33 cellular contexts compared by ENCODE assay signal in genomic region chr10:70096705-70097420, GRCh38.
"Had no signal": no experiment of that assay in that cellular context is flagged by ENCODE, and none has a peak within 500 bp of the region (broad histone marks: within the 10 kb centered on the region; RNA-seq: fewer than 3 reads in every experiment).

No MANE protein-coding gene starts in this region.

- H3K4me1 ChIP-seq: ascending aorta, esophagus squamous epithelium, heart right ventricle, left lung, sigmoid colon, vagina had no signal

- ATAC-seq: heart right ventricle; left lung; mucosa of descending colon; stimulated activated memory B cell treated with anti-CD40 and anti-IgM and Interleukin-4, amounts not matched to agents 10 μg/mL and 1 μg/mL and 100 μg/mL, for 72 hours; stimulated activated naive CD8-positive, alpha-beta T cell treated with anti-CD3 and anti-CD28 coated beads, Interleukin-15, amount 100 ng/mL, for 72 hours had no signal

- H3K4me3 ChIP-seq: ascending aorta, esophagus squamous epithelium, heart right ventricle, left lung, lung, mucosa of descending colon, sigmoid colon, smooth muscle cell, vagina had no signal

- H3K27me3 ChIP-seq: ascending aorta, brain microvascular endothelial cell, esophagus squamous epithelium, heart right ventricle, left lung, neutrophil, sigmoid colon, vagina had no signal

- H3K27ac ChIP-seq: ascending aorta, brain microvascular endothelial cell, epithelial cell of prostate, esophagus squamous epithelium, heart right ventricle, left lung, neutrophil, sigmoid colon, vagina, VCaP had no signal

- H3K36me3 ChIP-seq: neutrophil had no signal

- H3K9me3 ChIP-seq: ascending aorta, esophagus squamous epithelium, heart right ventricle, left lung, mucosa of descending colon, neutrophil, sigmoid colon, vagina had no signal

- H3K4me2 ChIP-seq: smooth muscle cell had no signal

- DNase-seq: activated CD4-positive, alpha-beta T cell treated with anti-CD3 and anti-CD28 coated beads for 4 hours; activated CD4-positive, alpha-beta T cell treated with anti-CD3 and anti-CD28 coated beads, Interleukin-2, amount 50 U/mL, for 48 hours; activated CD8-positive, alpha-beta memory T cell treated with anti-CD3 and anti-CD28 coated beads for 24 hours; activated effector memory CD4-positive, alpha-beta T cell treated with Interleukin-2 at 50 U/mL for 16 hours; activated naive CD4-positive, alpha-beta T cell treated with anti-CD3 and anti-CD28 coated beads for 36 hours; activated naive CD8-positive, alpha-beta T cell treated with anti-CD3 and anti-CD28 coated beads, Interleukin-2, amount 10 ng/mL, durations not matched to agents 7 days and 5 days; brain microvascular endothelial cell; central memory CD4-positive, alpha-beta T cell; dermis blood vessel endothelial cell; effector CD4-positive, alpha-beta T cell; esophagus squamous epithelium; foreskin melanocyte; heart right ventricle; kidney glomerular epithelial cell; left lung; mucosa of descending colon; naive B cell; nephron progenitor cell; sigmoid colon; stimulated activated CD4-positive, alpha-beta T cell treated with anti-CD3 and anti-CD28 coated beads, Interleukin-1b, Interleukin-23, amount 100 ng/mL, for 48 hours; stimulated activated CD4-positive, alpha-beta T cell treated with anti-CD3 and anti-CD28 coated beads, Interleukin-4, amount 100 ng/mL, for 4 hours; stimulated activated CD8-positive, alpha-beta memory T cell treated with anti-CD3 and anti-CD28 coated beads, Interleukin-4, amount 100 ng/mL, for 48 hours; stimulated activated naive CD8-positive, alpha-beta T cell treated with anti-CD3 and anti-CD28 coated beads, Interleukin-15, amount 100 ng/mL, for 72 hours; substantia nigra; T-helper 1 cell had no signal
